ENCODE assay signal across 17 cellular contexts in genomic region chr2:102399499-102400141, GRCh38. TPM values are rescaled to one million over a fixed set of nuclear protein-coding genes. Genes with fewer than 3 reads are reported as not detected.
DNase-seq lines count a peak whose midpoint lies in the region; ATAC-seq and TF ChIP-seq lines count a peak whose summit lies in the region.
"Had no signal": no experiment of that assay in that cellular context is flagged by ENCODE, and none has a peak within 500 bp of the region (broad histone marks: within the 10 kb centered on the region; RNA-seq: fewer than 3 reads in every experiment).

No MANE protein-coding gene starts in this region.

- peak; percentile 16 for ATAC-seq in effector memory CD8-positive, alpha-beta T cell (replicated peaks)
- ATAC-seq in HG03280 (IDR thresholded peaks at IDR 0.05; ENCODE audit: unreplicated experiment) (no peak), GM21786 (IDR thresholded peaks at IDR 0.05; ENCODE audit: unreplicated experiment) (no peak)

- no peaks in the 10 kb centered on the region for H3K27me3 ChIP-seq in neutrophil
- H3K27me3 ChIP-seq: SJSA1 had no signal

- no peaks in the 10 kb centered on the region for H3K36me3 ChIP-seq in neutrophil
- H3K36me3 ChIP-seq: SJSA1 had no signal

- DNase-seq in HT-29 (ENCODE audit: low spot score) = peak; percentile 13
- peak; percentile 59 for DNase-seq in NOMO-1 treated with dmso at 0.1 percent for 144 hours (lab: John Stamatoyannopoulos, UW; ENCODE audit: unreplicated experiment)
- DNase-seq in effector memory CD8-positive, alpha-beta T cell = no peak
- no peak for DNase-seq in stimulated activated CD4-positive, alpha-beta T cell treated with anti-CD3 and anti-CD28 coated beads, Interleukin-1b, Interleukin-23, amount 100 ng/mL, for 48 hours
- no peak for DNase-seq in pons (ENCODE audit: low spot score)
- DNase-seq: GF-D8, H7, Karpas-422, MM.1S, NCI-H1092 treated with DMSO at 0.1 percent for 48 hours, NCI-H524 had no signal

- no peaks in the 10 kb centered on the region for H3K27me3 Mint-ChIP-seq in effector memory CD8-positive, alpha-beta T cell

- peaks cover 3% of the 10 kb centered on the region for H3K36me3 Mint-ChIP-seq in effector memory CD8-positive, alpha-beta T cell (ENCODE audit: insufficient read depth)

- no peak for TF ChIP-seq CTCF in neutrophil (IDR thresholded peaks at IDR 0.05)

- H3K27ac Mint-ChIP-seq in effector memory CD8-positive, alpha-beta T cell = peak overlapping the region; percentile 0 to 32

- no peaks in the 10 kb centered on the region for H3K9me3 ChIP-seq in neutrophil
- H3K9me3 ChIP-seq: SJSA1 had no signal

- peak overlapping the region; percentile 4 for H3K27ac ChIP-seq in neutrophil
- H3K27ac ChIP-seq: C4-2B, SJSA1 had no signal

- H3K4me1 ChIP-seq in neutrophil (ENCODE audit: control insufficient read depth in 1 of 2, insufficient read depth in 1 of 2, low read depth in 1 of 2, low read length in 1 of 2) = peaks cover 6 to 7% of the 10 kb centered on the region in 2 experiments
- H3K4me1 ChIP-seq: SJSA1 had no signal

- H3K4me3 ChIP-seq in neutrophil (ENCODE audit: low read depth in 1 of 2, low read length in 1 of 2) = no peak overlapping the region
- H3K4me3 ChIP-seq: SJSA1 had no signal

- H3K4me1 Mint-ChIP-seq in effector memory CD8-positive, alpha-beta T cell (ENCODE audit: low read depth in 2 of 2) = peaks cover 3 to 16% of the 10 kb centered on the region in 2 donors

- no peaks in the 10 kb centered on the region for H3K9me3 Mint-ChIP-seq in effector memory CD8-positive, alpha-beta T cell

- no peak overlapping the region for H3K4me3 Mint-ChIP-seq in effector memory CD8-positive, alpha-beta T cell

RNA-seq across cellular contexts. Expression of gene IL18RAP, which starts 23.3 kb away (rescaled TPM):
- total RNA-seq in HT-29 (2014; rRNA removed; shearing (Covaris generic)) = not detected in 2 replicates
- total RNA-seq: Daoy, H7, SJSA1 had no signal

RNA-seq across cellular contexts. Expression of gene IL18R1, which starts 44.0 kb away (rescaled TPM):
- total RNA-seq in HT-29 (2014; rRNA removed; shearing (Covaris generic)) = 0.05 TPM in 1 of 2 replicates, not detected in the other
- total RNA-seq: SJSA1 had no signal

Comparison
In these comparisons a context has a peak if more than half of its experiments do, and no peak if none do; other contexts are left out.
1. DNase-seq: peak in HT-29 (single experiment) and NOMO-1 treated with dmso at 0.1 percent for 144 hours (single experiment); none in effector memory CD8-positive, alpha-beta T cell (0 of 3), stimulated activated CD4-positive, alpha-beta T cell treated with anti-CD3 and anti-CD28 coated beads, Interleukin-1b, Interleukin-23, amount 100 ng/mL, for 48 hours (single experiment) and pons (single experiment).